Comparison of ENCODE assay signal across 37 cellular contexts in the genomic region with DNA sequence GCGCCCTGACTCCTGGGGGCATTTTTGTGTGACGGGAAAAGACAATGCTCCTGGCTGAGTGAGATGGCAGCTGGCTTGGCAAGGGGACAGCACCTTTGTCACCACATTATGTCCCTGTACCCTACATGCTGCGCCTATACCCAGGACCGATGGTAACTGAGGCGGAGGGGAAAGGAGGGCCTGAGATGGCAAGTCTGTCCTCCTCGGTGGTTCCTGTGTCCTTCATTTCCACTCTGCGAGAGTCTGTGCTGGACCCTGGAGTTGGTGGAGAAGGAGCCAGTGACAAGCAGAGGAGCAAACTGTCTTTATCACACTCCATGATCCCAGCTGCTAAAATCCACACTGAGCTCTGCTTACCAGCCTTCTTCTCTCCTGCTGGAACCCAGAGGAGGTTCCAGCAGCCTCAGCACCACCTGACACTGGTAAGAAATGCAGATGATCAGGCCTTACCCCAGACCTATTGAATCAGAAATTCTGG. TPM values are rescaled to one million over a fixed set of nuclear protein-coding genes. Genes with fewer than 3 reads are reported as not detected.
"Had no signal": no experiment of that assay in that cellular context is flagged by ENCODE, and none has a peak within 500 bp of the region (broad histone marks: within the 10 kb centered on the region; RNA-seq: fewer than 3 reads in every experiment).

A gene with protein sequence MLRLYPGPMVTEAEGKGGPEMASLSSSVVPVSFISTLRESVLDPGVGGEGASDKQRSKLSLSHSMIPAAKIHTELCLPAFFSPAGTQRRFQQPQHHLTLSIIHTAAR (plus strand): TSS at position 51 of the 478 bp plus-strand sequence. CDS start 75 bp downstream, at position 126.

- H3K27me3 ChIP-seq: ovary, right atrium auricular region, right lobe of liver, tibial nerve, upper lobe of left lung, vagina had no signal

- H3K36me3 Mint-ChIP-seq: immature natural killer cell; naive thymus-derived CD4-positive, alpha-beta T cell; natural killer cell treated with Interleukin-12 subunit alpha and Interleukin-12 subunit beta and Interleukin-15 and Interleukin-18, amount 100 ng/mL, for 72 hours; stimulated activated memory B cell treated with anti-CD40 and anti-IgM and Interleukin-4, amounts not matched to agents 10 μg/mL and 1 μg/mL and 100 μg/mL, for 72 hours had no signal

- ATAC-seq: left colon; left lung; lower lobe of right lung; mucosa of descending colon; naive thymus-derived CD4-positive, alpha-beta T cell; natural killer cell treated with Interleukin-12 subunit alpha and Interleukin-12 subunit beta and Interleukin-15 and Interleukin-18, amount 100 ng/mL, for 72 hours; right lobe of liver; stimulated activated memory B cell treated with anti-CD40 and anti-IgM and Interleukin-4, amounts not matched to agents 10 μg/mL and 1 μg/mL and 100 μg/mL, for 72 hours; stimulated activated naive CD8-positive, alpha-beta T cell treated with anti-CD3 and anti-CD28 coated beads, Interleukin-15, amount 100 ng/mL, for 72 hours had no signal

- H3K9me3 Mint-ChIP-seq: immature natural killer cell; naive thymus-derived CD4-positive, alpha-beta T cell; natural killer cell treated with Interleukin-12 subunit alpha and Interleukin-12 subunit beta and Interleukin-15 and Interleukin-18, amount 100 ng/mL, for 72 hours; neural crest cell; stimulated activated memory B cell treated with anti-CD40 and anti-IgM and Interleukin-4, amounts not matched to agents 10 μg/mL and 1 μg/mL and 100 μg/mL, for 72 hours; stimulated activated naive CD8-positive, alpha-beta T cell treated with anti-CD3 and anti-CD28 coated beads, Interleukin-15, amount 100 ng/mL, for 72 hours had no signal

- H3K4me3 Mint-ChIP-seq: immature natural killer cell; naive thymus-derived CD4-positive, alpha-beta T cell; natural killer cell treated with Interleukin-12 subunit alpha and Interleukin-12 subunit beta and Interleukin-15 and Interleukin-18, amount 100 ng/mL, for 72 hours; neural crest cell; stimulated activated memory B cell treated with anti-CD40 and anti-IgM and Interleukin-4, amounts not matched to agents 10 μg/mL and 1 μg/mL and 100 μg/mL, for 72 hours; stimulated activated naive CD8-positive, alpha-beta T cell treated with anti-CD3 and anti-CD28 coated beads, Interleukin-15, amount 100 ng/mL, for 72 hours had no signal

- H3K4me2 ChIP-seq: smooth muscle cell had no signal

- H3K27ac ChIP-seq: left lung, lower lobe of right lung, neutrophil, ovary, right atrium auricular region, right lobe of liver, tibial nerve, upper lobe of left lung, vagina had no signal

- H3K4me3 ChIP-seq: left lung, lower lobe of right lung, mucosa of descending colon, ovary, right atrium auricular region, right lobe of liver, smooth muscle cell, tibial nerve, upper lobe of left lung, vagina had no signal

- DNase-seq: hypothalamus; immature natural killer cell; kidney; left colon; left lung; lower lobe of right lung; mammary epithelial cell; midbrain; mucosa of descending colon; naive thymus-derived CD4-positive, alpha-beta T cell; occipital lobe; ovary; right lobe of liver; stimulated activated CD4-positive, alpha-beta T cell treated with anti-CD3 and anti-CD28 coated beads, Interleukin-1b, Interleukin-23, amount 100 ng/mL, for 48 hours; stimulated activated CD4-positive, alpha-beta T cell treated with anti-CD3 and anti-CD28 coated beads, Interleukin-2, amount 100 ng/mL, for 48 hours; stimulated activated CD4-positive, alpha-beta T cell treated with anti-CD3 and anti-CD28 coated beads, Interleukin-4, amount 100 ng/mL, for 4 hours; stimulated activated CD8-positive, alpha-beta memory T cell treated with anti-CD3 and anti-CD28 coated beads, Interleukin-4, amount 100 ng/mL, for 48 hours; stimulated activated naive CD4-positive, alpha-beta T cell treated with Interleukin-2 at 50 U/mL for 16 hours; stimulated activated naive CD8-positive, alpha-beta T cell treated with anti-CD3 and anti-CD28 coated beads, Interleukin-15, amount 100 ng/mL, for 72 hours; substantia nigra; upper lobe of left lung had no signal

- H3K27ac Mint-ChIP-seq: immature natural killer cell; naive thymus-derived CD4-positive, alpha-beta T cell; natural killer cell treated with Interleukin-12 subunit alpha and Interleukin-12 subunit beta and Interleukin-15 and Interleukin-18, amount 100 ng/mL, for 72 hours; progenitor cell of endocrine pancreas; stimulated activated memory B cell treated with anti-CD40 and anti-IgM and Interleukin-4, amounts not matched to agents 10 μg/mL and 1 μg/mL and 100 μg/mL, for 72 hours; stimulated activated naive CD8-positive, alpha-beta T cell treated with anti-CD3 and anti-CD28 coated beads, Interleukin-15, amount 100 ng/mL, for 72 hours had no signal

- H3K4me1 Mint-ChIP-seq: stimulated activated memory B cell treated with anti-CD40 and anti-IgM and Interleukin-4, amounts not matched to agents 10 μg/mL and 1 μg/mL and 100 μg/mL, for 72 hours had no signal

- H3K36me3 ChIP-seq: left lung, lower lobe of right lung, neutrophil, ovary, right atrium auricular region, right lobe of liver, tibial nerve, upper lobe of left lung, vagina had no signal

- H3K4me1 ChIP-seq: left lung, lower lobe of right lung, right atrium auricular region had no signal

- H3K9me3 ChIP-seq: left lung, lower lobe of right lung, mucosa of descending colon, neutrophil, ovary, right atrium auricular region, right lobe of liver, tibial nerve, upper lobe of left lung, vagina had no signal

RNA-seq across cellular contexts. Expression of the gene that starts here (rescaled TPM):
- total RNA-seq: kidney; left colon; left lung; lower lobe of right lung; mucosa of descending colon; myocyte; naive thymus-derived CD4-positive, alpha-beta T cell; natural killer cell treated with Interleukin-12 subunit alpha and Interleukin-12 subunit beta and Interleukin-15 and Interleukin-18, amount 100 ng/mL, for 72 hours; neural crest cell; occipital lobe; ovary; progenitor cell of endocrine pancreas; pulmonary artery endothelial cell; renal cortical epithelial cell; right atrium auricular region; right lobe of liver; skeletal muscle tissue; smooth muscle cell; temporal lobe; tibial nerve; upper lobe of left lung; urinary bladder; vagina had no signal
- polyA plus RNA-seq: immature natural killer cell; liver; mammary epithelial cell; naive thymus-derived CD4-positive, alpha-beta T cell; ovary; smooth muscle cell; urinary bladder had no signal
